18 cellular contexts compared by ENCODE assay signal in genomic region chr10:102564209-102564834, GRCh38.
DNase-seq lines count a peak whose midpoint lies in the region; ATAC-seq, FAIRE-seq and TF ChIP-seq lines count a peak whose summit lies in the region.
"Had no signal": no experiment of that assay in that cellular context is flagged by ENCODE, and none has a peak within 500 bp of the region (broad histone marks: within the 10 kb centered on the region; RNA-seq: fewer than 3 reads in every experiment).

No MANE protein-coding gene starts in this region.

- H3K36me3 Mint-ChIP-seq in endothelial cell (ENCODE audit: low read depth, unreplicated experiment), result peaks cover 22% of the 10 kb centered on the region
- peaks cover 2% of the 10 kb centered on the region for H3K36me3 Mint-ChIP-seq in activated CD4-positive, alpha-beta T cell treated with anti-CD3 and anti-CD28 coated beads, Interleukin-2, amount 10 ng/mL, durations not matched to agents 24 days and 14 days (ENCODE audit: low read depth)

- FAIRE-seq in GM18507 (lab: Jason Lieb, UNC), result peak; percentile 56

- peak overlapping the region; percentile 7 for H3K4me3 Mint-ChIP-seq in endothelial cell (ENCODE audit: unreplicated experiment)
- H3K4me3 Mint-ChIP-seq in activated CD4-positive, alpha-beta T cell treated with anti-CD3 and anti-CD28 coated beads, Interleukin-2, amount 10 ng/mL, durations not matched to agents 24 days and 14 days, result no peak overlapping the region
- H3K4me3 Mint-ChIP-seq: H9 had no signal

- intact Hi-C loops in activated CD4-positive, alpha-beta T cell treated with anti-CD3 and anti-CD28 coated beads, Interleukin-2, amount 10 ng/mL, durations not matched to agents 24 days and 14 days (cut with micrococcal nuclease), result no loop called here

- H3K27ac Mint-ChIP-seq in endothelial cell (ENCODE audit: unreplicated experiment), result no peak overlapping the region
- no peak overlapping the region for H3K27ac Mint-ChIP-seq in activated CD4-positive, alpha-beta T cell treated with anti-CD3 and anti-CD28 coated beads, Interleukin-2, amount 10 ng/mL, durations not matched to agents 24 days and 14 days
- H3K27ac Mint-ChIP-seq: H9 had no signal

- H3K4me1 Mint-ChIP-seq in endothelial cell (ENCODE audit: unreplicated experiment), result peaks cover 3% of the 10 kb centered on the region
- peaks cover 2% of the 10 kb centered on the region for H3K4me1 Mint-ChIP-seq in activated CD4-positive, alpha-beta T cell treated with anti-CD3 and anti-CD28 coated beads, Interleukin-2, amount 10 ng/mL, durations not matched to agents 24 days and 14 days

- no peak for TF ChIP-seq CTCF in endothelial cell (IDR thresholded peaks at IDR 0.05; ENCODE audit: unreplicated experiment)

- no peak for DNase-seq in GM18507 (ENCODE audit: extremely low spot score, insufficient read length, low read depth)
- no peak for DNase-seq in endothelial cell (ENCODE audit: low spot score)
- no peak for DNase-seq in NK-92 (lab: John Stamatoyannopoulos, UW; ENCODE audit: unreplicated experiment)
- no peak for DNase-seq in activated CD4-positive, alpha-beta T cell treated with anti-CD3 and anti-CD28 coated beads, Interleukin-2, amount 10 ng/mL, durations not matched to agents 24 days and 14 days
- DNase-seq in NCI-H187 treated with DMSO at 0.1 percent for 48 hours (lab: John Stamatoyannopoulos, UW), result no peak
- DNase-seq: COR-L47, GF-D8, H9, KBM-7, NCI-H1048, NCI-H146, NCI-H2081 treated with DMSO at 0.1 percent for 48 hours, NCI-H2227 treated with DMSO at 0.1 percent for 48 hours, NCI-H524, SHP77 treated with DMSO at 0.1 percent for 48 hours had no signal

- H3K27me3 Mint-ChIP-seq in endothelial cell (ENCODE audit: unreplicated experiment), result peaks cover 3% of the 10 kb centered on the region
- no peaks in the 10 kb centered on the region for H3K27me3 Mint-ChIP-seq in activated CD4-positive, alpha-beta T cell treated with anti-CD3 and anti-CD28 coated beads, Interleukin-2, amount 10 ng/mL, durations not matched to agents 24 days and 14 days

- no peaks in the 10 kb centered on the region for H3K9me3 Mint-ChIP-seq in endothelial cell (ENCODE audit: unreplicated experiment)
- H3K9me3 Mint-ChIP-seq in activated CD4-positive, alpha-beta T cell treated with anti-CD3 and anti-CD28 coated beads, Interleukin-2, amount 10 ng/mL, durations not matched to agents 24 days and 14 days, result no peaks in the 10 kb centered on the region
- H3K9me3 Mint-ChIP-seq: H9 had no signal

- ATAC-seq in HG03571 (IDR thresholded peaks at IDR 0.05; ENCODE audit: unreplicated experiment) (peak; percentile 49), GM19452 (IDR thresholded peaks at IDR 0.05; ENCODE audit: unreplicated experiment) (no peak)
- ATAC-seq: SK-N-SH treated with all-trans-retinoic acid at 6 μM for 48 hours had no signal
